ENCODE assay signal across 1 cellular context in the genomic region with DNA sequence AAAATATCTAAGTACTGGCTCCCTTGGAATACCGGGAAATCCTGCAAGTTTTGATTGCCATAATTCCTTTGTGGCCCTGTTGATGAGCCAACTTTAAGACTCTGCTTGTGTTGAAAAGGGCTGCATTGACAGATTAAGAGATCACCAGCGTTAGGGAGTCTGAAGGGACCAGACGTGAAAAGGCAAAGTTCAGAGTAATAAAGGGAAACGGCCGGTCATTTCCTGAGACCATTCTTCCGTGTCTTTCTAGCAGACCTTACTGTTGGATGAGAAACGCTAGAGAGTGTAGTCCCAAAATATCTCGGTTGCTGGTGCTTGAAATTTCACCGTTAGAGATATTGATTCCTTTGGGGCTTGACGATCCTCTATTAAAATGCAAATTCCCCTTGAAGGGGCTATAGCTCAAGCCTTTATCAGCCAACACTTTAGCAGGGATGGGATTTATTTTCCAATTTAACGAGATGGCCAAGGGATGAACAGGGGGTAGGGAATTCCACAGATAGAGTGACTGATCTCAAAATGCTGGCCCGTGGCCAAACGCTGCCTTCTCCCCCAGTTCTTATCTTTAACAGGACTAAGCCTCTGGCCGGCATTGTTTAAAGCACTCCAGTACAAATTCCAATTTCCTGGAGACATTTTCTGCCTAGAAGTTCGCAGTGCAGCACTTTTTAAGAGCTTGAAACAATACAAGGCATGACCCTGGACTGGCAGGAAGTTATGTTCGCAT.
TF ChIP-seq lines count a peak whose summit lies in the region.

No MANE protein-coding gene starts in this region.

TF ChIP-seq in WTC11, 78 proteins besides CTCF, POLR2A, EP300 and RAD21:
- TF ChIP-seq HMGXB4 (CRISPR knock-in tag; IDR thresholded peaks at IDR 0.05) = no peak; the same call in 1 of the 2 replicates
- TF ChIP-seq JAZF1 (CRISPR knock-in tag; IDR thresholded peaks at IDR 0.05) = no peak
- TF ChIP-seq E2F5 (CRISPR knock-in tag; IDR thresholded peaks at IDR 0.05) = no peak
- TF ChIP-seq, protein P1, sequence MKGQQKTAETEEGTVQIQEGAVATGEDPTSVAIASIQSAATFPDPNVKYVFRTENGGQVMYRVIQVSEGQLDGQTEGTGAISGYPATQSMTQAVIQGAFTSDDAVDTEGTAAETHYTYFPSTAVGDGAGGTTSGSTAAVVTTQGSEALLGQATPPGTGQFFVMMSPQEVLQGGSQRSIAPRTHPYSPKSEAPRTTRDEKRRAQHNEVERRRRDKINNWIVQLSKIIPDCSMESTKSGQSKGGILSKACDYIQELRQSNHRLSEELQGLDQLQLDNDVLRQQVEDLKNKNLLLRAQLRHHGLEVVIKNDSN (CRISPR knock-in tag; IDR thresholded peaks at IDR 0.05) = no peak
